ENCODE assay signal across 8 cellular contexts in the genomic region with DNA sequence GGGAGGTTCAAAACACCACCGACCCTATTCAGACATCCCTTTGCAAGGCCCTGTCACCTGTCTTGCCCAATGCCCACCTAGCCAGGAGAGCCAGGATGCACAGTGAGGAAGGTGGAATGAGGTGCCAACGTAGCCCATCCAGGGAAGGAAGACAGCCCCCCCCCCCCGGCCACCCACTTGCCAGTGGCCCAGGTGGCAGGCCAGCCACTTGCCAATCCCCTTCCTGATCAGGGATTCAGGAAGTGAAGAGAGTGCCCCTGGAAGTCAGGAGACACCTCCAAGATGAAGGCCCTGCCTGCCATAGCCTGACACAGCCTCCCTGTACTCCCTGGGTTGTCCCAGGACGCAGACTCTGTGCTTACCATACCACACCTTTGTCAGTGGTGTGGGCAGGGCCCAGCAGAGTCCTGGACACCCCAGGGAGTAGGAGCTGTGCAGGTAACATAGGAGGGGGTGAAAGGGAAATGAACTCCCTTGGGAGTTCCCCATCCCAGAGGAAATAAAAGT. TPM values are rescaled to one million over a fixed set of nuclear protein-coding genes. Genes with fewer than 3 reads are reported as not detected.
DNase-seq lines count a peak whose midpoint lies in the region; ATAC-seq and TF ChIP-seq lines count a peak whose summit lies in the region.

No MANE protein-coding gene starts in this region.

- CTCF ChIA-PET in AG04449 (lab: Yijun Ruan, JAX): interaction anchor here (0.7 to 15.8 kb wide), 14 partner anchors 9 to 401 kb away, joined by 3 to 324 read pairs (median 30); a partner anchor contains a TSS

- peak overlapping the region; percentile 94 for H3K4me3 Mint-ChIP-seq in activated T-helper 17 cell treated with anti-CD3 and anti-CD28 coated beads, Interleukin-2, amount 50 U/mL, for 72 hours
- peak overlapping the region; percentile 74 for H3K4me3 Mint-ChIP-seq in mesothelial cell of epicardium

- TF ChIP-seq CTCF in AG04449 (IDR thresholded peaks at IDR 0.05; ENCODE audit: insufficient read depth, low read length, missing control alignments) (no peak), mesothelial cell of epicardium (IDR thresholded peaks at IDR 0.05; ENCODE audit: unreplicated experiment) (no peak), GM10266 (IDR thresholded peaks at IDR 0.05; ENCODE audit: control insufficient read depth, insufficient read depth, low read depth, missing control alignments) (no peak)

- DNase-seq in AG04449 (ENCODE audit: low read depth, low spot score) (no peak), mesothelial cell of epicardium (ENCODE audit: low spot score in 2 of 2, unreplicated experiment in 2 of 2) (no peak), activated gamma-delta T cell (lab: John Stamatoyannopoulos, UW) (no peak), COLO668 (lab: John Stamatoyannopoulos, UW; ENCODE audit: unreplicated experiment) (no peak), GM10266 (ENCODE audit: extremely low spot score) (no peak)

- H3K27me3 Mint-ChIP-seq in activated T-helper 17 cell treated with anti-CD3 and anti-CD28 coated beads, Interleukin-2, amount 50 U/mL, for 72 hours: peaks cover 12% of the 10 kb centered on the region
- no peaks in the 10 kb centered on the region for H3K27me3 Mint-ChIP-seq in mesothelial cell of epicardium (ENCODE audit: low read depth)

- peak; percentile 4 for ATAC-seq in GM21825 (IDR thresholded peaks at IDR 0.05; ENCODE audit: unreplicated experiment)
- ATAC-seq in activated T-helper 17 cell treated with anti-CD3 and anti-CD28 coated beads, Interleukin-2, amount 50 U/mL, for 72 hours (replicated peaks): peak; percentile 8
- no peak for ATAC-seq in HG03460 (IDR thresholded peaks at IDR 0.05; ENCODE audit: unreplicated experiment)

- H3K4me1 Mint-ChIP-seq in activated T-helper 17 cell treated with anti-CD3 and anti-CD28 coated beads, Interleukin-2, amount 50 U/mL, for 72 hours: peaks cover 7% of the 10 kb centered on the region
- peaks cover 58% of the 10 kb centered on the region for H3K4me1 Mint-ChIP-seq in mesothelial cell of epicardium

- H3K9me3 Mint-ChIP-seq in activated T-helper 17 cell treated with anti-CD3 and anti-CD28 coated beads, Interleukin-2, amount 50 U/mL, for 72 hours: no peaks in the 10 kb centered on the region
- H3K9me3 Mint-ChIP-seq in mesothelial cell of epicardium: no peaks in the 10 kb centered on the region

- H3K4me3 ChIP-seq in AG04449 (ENCODE audit: low read depth, low read length): peak overlapping the region; percentile 49

- peaks cover 23% of the 10 kb centered on the region for H3K36me3 Mint-ChIP-seq in activated T-helper 17 cell treated with anti-CD3 and anti-CD28 coated beads, Interleukin-2, amount 50 U/mL, for 72 hours (ENCODE audit: low read depth)
- no peaks in the 10 kb centered on the region for H3K36me3 Mint-ChIP-seq in mesothelial cell of epicardium

- POLR2A ChIA-PET in AG04449 (lab: Yijun Ruan, JAX): interaction anchor here (0.8 to 4.8 kb wide), 7 partner anchors 11 to 303 kb away, joined by 4 to 26 read pairs (median 8); a partner anchor contains a TSS

- H3K27ac Mint-ChIP-seq in activated T-helper 17 cell treated with anti-CD3 and anti-CD28 coated beads, Interleukin-2, amount 50 U/mL, for 72 hours: peak overlapping the region; percentile 99
- H3K27ac Mint-ChIP-seq in mesothelial cell of epicardium: peak overlapping the region; percentile 97

RNA-seq across cellular contexts. Expression of a gene that starts 54.7 kb away (rescaled TPM):
- total RNA-seq in activated T-helper 17 cell treated with anti-CD3 and anti-CD28 coated beads, Interleukin-2, amount 50 U/mL, for 72 hours: 10 to 100 TPM; 29.3 to 54.0 TPM
- total RNA-seq in mesothelial cell of epicardium: 46.9 to 50.9 TPM (median 49.5 TPM) in 3 replicates

RNA-seq across cellular contexts. Expression of a gene that starts 54.8 kb away (rescaled TPM):
- total RNA-seq in activated T-helper 17 cell treated with anti-CD3 and anti-CD28 coated beads, Interleukin-2, amount 50 U/mL, for 72 hours: 10 to 100 TPM; 12.1 to 21.4 TPM
- total RNA-seq in mesothelial cell of epicardium: 44.7 to 54.9 TPM (median 49.3 TPM) in 3 replicates
